ENCODE assay signal across 12 cellular contexts in genomic region chr15:52652984-52653383, GRCh38. TPM values are rescaled to one million over a fixed set of nuclear protein-coding genes. Genes with fewer than 3 reads are reported as not detected.
DNase-seq lines count a peak whose midpoint lies in the region; ATAC-seq and TF ChIP-seq lines count a peak whose summit lies in the region.
"Had no signal": no experiment of that assay in that cellular context is flagged by ENCODE, and none has a peak within 500 bp of the region (broad histone marks: within the 10 kb centered on the region; RNA-seq: fewer than 3 reads in every experiment).

No MANE protein-coding gene starts in this region.

- H3K27ac ChIP-seq in adrenal gland (peak overlapping the region in 3 of 5 donors; percentile 50 to 76 (median 72)), right cardiac atrium (ENCODE audit: low read length) (peak overlapping the region; percentile 86), stomach (peak overlapping the region in 4 of 5 donors; percentile 16 to 76 (median 64))

- H3K4me1 ChIP-seq in adrenal gland (replicated peaks in 1 of 2) (peaks cover 34 to 67% of the 10 kb centered on the region in 2 donors), right cardiac atrium (ENCODE audit: control insufficient read depth, insufficient read depth, low read length) (peaks cover 5% of the 10 kb centered on the region), stomach (peaks cover 15 to 76% (median 50%) of the 10 kb centered on the region in 4 donors)

- intact Hi-C loops in adrenal gland (cut with DNase I): no loop called here
- intact Hi-C loops in right cardiac atrium (cut with DNase I): no loop called here
- intact Hi-C loops in stomach (cut with DNase I; ENCODE audit: low total_unique reads): no loop called here

- H3K27me3 Mint-ChIP-seq in HFFc6 (ENCODE audit: insufficient read depth): no peaks in the 10 kb centered on the region
- H3K27me3 Mint-ChIP-seq: activated naive CD8-positive, alpha-beta T cell had no signal

- ATAC-seq in right cardiac atrium: peak; percentile 39 to 44
- ATAC-seq in HG02884 (IDR thresholded peaks at IDR 0.05; ENCODE audit: unreplicated experiment): no peak
- ATAC-seq: GM12878 had no signal

- peaks cover 16% of the 10 kb centered on the region for H3K36me3 Mint-ChIP-seq in HFFc6 (ENCODE audit: low read depth)
- H3K36me3 Mint-ChIP-seq: activated naive CD8-positive, alpha-beta T cell had no signal

- no peaks in the 10 kb centered on the region for H3K9me3 ChIP-seq in adrenal gland (replicated peaks in 1 of 3)
- H3K9me3 ChIP-seq in right cardiac atrium (ENCODE audit: control insufficient read depth, low read length): no peaks in the 10 kb centered on the region
- no peaks in the 10 kb centered on the region for H3K9me3 ChIP-seq in stomach

- TF ChIP-seq CTCF in HFFc6 (IDR thresholded peaks at IDR 0.05) (no peak), adrenal gland (IDR thresholded peaks at IDR 0.05) (no peak), stomach (IDR thresholded peaks at IDR 0.05) (no peak)

- H3K27ac Mint-ChIP-seq in HFFc6: peak overlapping the region; percentile 97

- peaks cover 63% of the 10 kb centered on the region for H3K4me1 Mint-ChIP-seq in HFFc6 (ENCODE audit: low read depth)

- DNase-seq in HFFc6: peak; percentile 81
- DNase-seq in adrenal gland: no peak
- DNase-seq in right cardiac atrium: no peak
- DNase-seq in stomach: no peak
- DNase-seq in NCI-H2081 (lab: John Stamatoyannopoulos, UW): no peak
- no peak for DNase-seq in NCI-H187 (lab: John Stamatoyannopoulos, UW)
- DNase-seq in NCI-H1105 (lab: John Stamatoyannopoulos, UW): no peak
- DNase-seq: nucleus accumbens, SIG-M5 had no signal

- H3K4me3 ChIP-seq in adrenal gland: no peak overlapping the region
- H3K4me3 ChIP-seq in right cardiac atrium (ENCODE audit: low read length): no peak overlapping the region
- no peak overlapping the region for H3K4me3 ChIP-seq in stomach
- H3K4me3 ChIP-seq: GM12878 had no signal

- 49 to 66% (median 53%) methylated on average over 5 of the region's 5 CpGs for WGBS in adrenal gland, 4 donors
- WGBS in right cardiac atrium: 32% methylated on average over 5 of the region's 5 CpGs
- WGBS in stomach, 5 donors: 25 to 51% (median 35%) methylated on average over 5 of the region's 5 CpGs

- no peaks in the 10 kb centered on the region for H3K9me3 Mint-ChIP-seq in HFFc6

- H3K27me3 ChIP-seq in adrenal gland (no peaks in the 10 kb centered on the region), right cardiac atrium (ENCODE audit: control insufficient read depth, insufficient read depth) (no peaks in the 10 kb centered on the region), stomach (no peaks in the 10 kb centered on the region)

- H3K4me3 Mint-ChIP-seq in HFFc6: peak overlapping the region; percentile 67
- H3K4me3 Mint-ChIP-seq: activated naive CD8-positive, alpha-beta T cell had no signal

- no peak for TF ChIP-seq EP300 in stomach (IDR thresholded peaks at IDR 0.05)

- peaks cover 0 to 14% of the 10 kb centered on the region in 2 donors for H3K36me3 ChIP-seq in adrenal gland (replicated peaks in 1 of 2)
- peaks cover 0 to 39% (median 16%) of the 10 kb centered on the region in 4 donors for H3K36me3 ChIP-seq in stomach

- no peak for TF ChIP-seq POLR2A in adrenal gland (IDR thresholded peaks at IDR 0.05)
- TF ChIP-seq POLR2A in stomach (IDR thresholded peaks at IDR 0.05): no peak

RNA-seq across cellular contexts. Expression of gene ATOSA, which starts 26.2 kb away (rescaled TPM):
- total RNA-seq in HFFc6 (2021; fragmentation: NEBNext Ultra II Directional; extraction: Animal tissue kit (Norgen Biotek cat#: 25700)): 10 to 100 TPM; 17.3 to 28.2 (median 22.0) TPM
- total RNA-seq in adrenal gland (10 to 100 TPM; 26.0 to 87.3 (median 43.2) TPM), right cardiac atrium (10 to 100 TPM; 29.3 to 51.7 (median 33.1) TPM), stomach (100 to 1,000 TPM in 2 of 5 donors, 10 to 100 TPM in 3; 46.1 to 206 (median 93.5) TPM)
- polyA plus RNA-seq in adrenal gland (100 to 1,000 TPM in 1 of 3 donors, 10 to 100 TPM in 2; 62.5 to 128 (median 87.8) TPM), right cardiac atrium (38.1 TPM), stomach (10 to 100 TPM; 19.4 to 31.4 (median 23.7) TPM)
